Comparison of ENCODE assay signal across 18 cellular contexts in the genomic region with DNA sequence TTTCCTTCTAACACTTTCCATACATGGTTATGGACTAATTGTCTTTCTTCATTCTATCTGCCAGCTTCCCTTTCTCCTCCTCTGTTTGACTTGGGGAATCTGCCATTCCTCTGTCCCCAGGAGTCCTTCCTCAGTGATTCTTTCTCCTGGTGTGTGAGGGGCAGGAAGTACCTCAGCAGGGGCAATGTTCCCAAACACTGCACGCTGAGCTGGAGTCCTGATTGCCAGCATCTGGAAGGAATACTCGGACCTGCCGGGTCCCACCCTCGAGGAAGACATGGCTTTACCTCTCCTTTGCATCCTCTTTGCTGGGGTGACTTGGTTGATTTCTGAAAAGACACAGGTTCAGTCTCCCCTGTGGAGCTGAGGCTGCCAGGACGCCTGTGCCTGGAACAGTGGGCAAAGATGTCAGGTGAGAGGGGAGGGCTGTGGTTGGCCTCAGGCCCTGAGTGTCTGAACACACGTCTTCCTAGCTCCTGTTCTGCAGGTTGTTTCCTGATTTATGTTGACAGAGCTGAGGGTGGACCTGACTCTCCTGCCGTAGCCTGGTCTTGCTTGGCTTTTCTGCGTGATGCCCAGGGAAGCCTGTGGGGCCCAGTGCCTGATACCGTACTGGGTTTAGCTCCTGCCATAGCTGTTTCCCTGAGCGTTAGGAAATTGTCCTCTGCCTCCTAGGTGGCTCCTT. TPM values are rescaled to one million over a fixed set of nuclear protein-coding genes. Genes with fewer than 3 reads are reported as not detected.
DNase-seq lines count a peak whose midpoint lies in the region; ATAC-seq, FAIRE-seq and TF ChIP-seq lines count a peak whose summit lies in the region.
"Had no signal": no experiment of that assay in that cellular context is flagged by ENCODE, and none has a peak within 500 bp of the region (broad histone marks: within the 10 kb centered on the region; RNA-seq: fewer than 3 reads in every experiment).

No MANE protein-coding gene starts in this region.

- H3K4me3 Mint-ChIP-seq in CD8-positive, alpha-beta memory T cell: peak overlapping the region in 2 of 7 donors; percentile 10 to 27
- peak overlapping the region; percentile 5 to 69 for H3K4me3 Mint-ChIP-seq in H9
- H3K4me3 Mint-ChIP-seq in naive thymus-derived CD4-positive, alpha-beta T cell: no peak overlapping the region

- TF ChIP-seq CTCF in H9 (conservative IDR thresholded peaks at IDR 0.05): no peak
- TF ChIP-seq CTCF in K562 (IDR thresholded peaks at IDR 0.05 in 2 of 3, conservative IDR thresholded peaks at IDR 0.05 in 1 of 3; ENCODE audit: insufficient read depth in 2 of 3, low read depth in 1 of 3, low read length in 3 of 3): no peak
- TF ChIP-seq CTCF in psoas muscle (IDR thresholded peaks at IDR 0.05): no peak

- H2BK120ac ChIP-seq in H9 (ENCODE audit: low read depth, low read length, poor library complexity, severe bottlenecking): no peak overlapping the region
- H2BK120ac ChIP-seq in trophoblast cell (ENCODE audit: insufficient read depth, low read length, poor library complexity): no peak overlapping the region

- H4K8ac ChIP-seq in H9 (replicated peaks; ENCODE audit: insufficient read length, low read depth, low read length) (no peak overlapping the region), trophoblast cell (ENCODE audit: low read depth, low read length) (no peak overlapping the region)

- no peak for DNase-seq in CD8-positive, alpha-beta memory T cell
- peak; percentile 62 for DNase-seq in H9
- no peak for DNase-seq in K562 (ENCODE audit: extremely low read depth in 1 of 4, low spot score in 3 of 4)
- DNase-seq in naive thymus-derived CD4-positive, alpha-beta T cell: no peak
- no peak for DNase-seq in trophoblast cell
- DNase-seq in psoas muscle: no peak
- DNase-seq: activated effector memory CD4-positive, alpha-beta T cell treated with Interleukin-2 at 50 U/mL for 16 hours; EL; GM23248; hippocampal formation; NCI-H2107; NCI-H774; nucleus accumbens; stimulated activated naive CD4-positive, alpha-beta T cell treated with Interleukin-2 at 50 U/mL for 16 hours; T1000 had no signal

- H3K79me1 ChIP-seq in H9 (ENCODE audit: insufficient read depth, low read depth, low read length, poor library complexity, severe bottlenecking): no peaks in the 10 kb centered on the region
- peaks cover 5% of the 10 kb centered on the region for H3K79me1 ChIP-seq in trophoblast cell (ENCODE audit: low read length)

- H4K91ac ChIP-seq in H9 (ENCODE audit: insufficient read length, low read depth, low read length) (no peak overlapping the region), trophoblast cell (ENCODE audit: low read depth, low read length) (no peak overlapping the region)

- BruUV-seq in K562 (replicated peaks; lab: Mats Ljungman, UMichigan): no TSS peak

- in situ Hi-C loops in K562 (cut with MboI): no loop called here

- H3K79me2 ChIP-seq in H9 (ENCODE audit: insufficient read depth, low read length): peaks cover 9% of the 10 kb centered on the region; the same call in 1 of the 2 replicates
- peaks cover 47% of the 10 kb centered on the region for H3K79me2 ChIP-seq in K562 (ENCODE audit: control insufficient read depth, insufficient read depth, low read length)
- peaks cover 8% of the 10 kb centered on the region for H3K79me2 ChIP-seq in trophoblast cell (ENCODE audit: control insufficient read depth, insufficient read depth, low read length, poor library complexity)

- no peaks in the 10 kb centered on the region for H3K9me3 ChIP-seq in CD8-positive, alpha-beta memory T cell (ENCODE audit: low read length)
- H3K9me3 ChIP-seq in H9 (ENCODE audit: control insufficient read depth, low read depth, low read length) (no peaks in the 10 kb centered on the region), K562 (replicated peaks; ENCODE audit: control insufficient read depth, insufficient read depth, low read depth, low read length) (no peaks in the 10 kb centered on the region), trophoblast cell (ENCODE audit: insufficient read depth, low read depth, low read length) (peaks cover 1% of the 10 kb centered on the region), psoas muscle (no peaks in the 10 kb centered on the region)
- H3K9me3 ChIP-seq in naive thymus-derived CD4-positive, alpha-beta T cell (ENCODE audit: control insufficient read depth in 2 of 3, low read length in 3 of 3): no peaks in the 10 kb centered on the region

- no peak overlapping the region for H4K5ac ChIP-seq in H9 (ENCODE audit: insufficient read length, low read depth, low read length)

- no peak overlapping the region for H3K4ac ChIP-seq in H9 (ENCODE audit: low read depth, low read length)
- no peak overlapping the region for H3K4ac ChIP-seq in trophoblast cell (ENCODE audit: low read depth, low read length)

- H3K27ac Mint-ChIP-seq in CD8-positive, alpha-beta memory T cell: peak overlapping the region in 5 of 8 donors; percentile 15 to 82 (median 60)
- peak overlapping the region; percentile 76 to 92 (median 91) for H3K27ac Mint-ChIP-seq in H9
- peak overlapping the region in 5 of 9 donors; percentile 14 to 76 (median 63) for H3K27ac Mint-ChIP-seq in naive thymus-derived CD4-positive, alpha-beta T cell

- intact Hi-C loops in K562 (cut with micrococcal nuclease): no loop called here
- intact Hi-C loops in naive thymus-derived CD4-positive, alpha-beta T cell (cut with micrococcal nuclease): loop anchor here in 1 of 2 donors (10.0 kb wide), 1 partner anchor 214 kb away; the partner anchor contains the start of gene ZFTA
- intact Hi-C loops in psoas muscle (cut with DNase I): no loop called here

- H3K27ac ChIP-seq in CD8-positive, alpha-beta memory T cell (ENCODE audit: low read depth, low read length): no peak overlapping the region
- peak overlapping the region; percentile 5 for H3K27ac ChIP-seq in H9 (ENCODE audit: insufficient read length, low read depth, low read length)
- no peak overlapping the region for H3K27ac ChIP-seq in K562 (ENCODE audit: extremely low read depth, low read depth, low read length)
- no peak overlapping the region for H3K27ac ChIP-seq in naive thymus-derived CD4-positive, alpha-beta T cell (ENCODE audit: low read depth, low read length)
- H3K27ac ChIP-seq in trophoblast cell (ENCODE audit: low read depth, low read length): no peak overlapping the region
- H3K27ac ChIP-seq in psoas muscle: no peak overlapping the region
- H3K27ac ChIP-seq: C4-2B, GM23248 had no signal

- no peak overlapping the region for H3K23ac ChIP-seq in H9 (ENCODE audit: insufficient read length, low read depth, low read length)
- no peak overlapping the region for H3K23ac ChIP-seq in trophoblast cell (ENCODE audit: low read length)

- no peak for ATAC-seq in K562
- ATAC-seq in naive thymus-derived CD4-positive, alpha-beta T cell: no peak
- ATAC-seq in psoas muscle: no peak
- ATAC-seq in GM19324 (IDR thresholded peaks at IDR 0.05; ENCODE audit: low FRiP score, unreplicated experiment): no peak

- H3K36me3 Mint-ChIP-seq in CD8-positive, alpha-beta memory T cell: peaks cover 0 to 14% (median 3%) of the 10 kb centered on the region in 3 donors
- H3K36me3 Mint-ChIP-seq in H9 (ENCODE audit: insufficient read depth in 1 of 3, low read depth in 3 of 3): peaks cover 12 to 19% (median 14%) of the 10 kb centered on the region in 3 experiments
- H3K36me3 Mint-ChIP-seq in naive thymus-derived CD4-positive, alpha-beta T cell: peaks cover 0 to 12% (median 0%) of the 10 kb centered on the region in 5 donors

- H3K18ac ChIP-seq in H9 (ENCODE audit: insufficient read length, low read depth, low read length) (no peak overlapping the region), trophoblast cell (ENCODE audit: low read length) (no peak overlapping the region)

- H3K9me3 Mint-ChIP-seq in CD8-positive, alpha-beta memory T cell: no peaks in the 10 kb centered on the region
- peaks cover 3 to 5% of the 10 kb centered on the region in 2 experiments; a peak in 3 of 5 replicates for H3K9me3 Mint-ChIP-seq in H9
- H3K9me3 Mint-ChIP-seq in naive thymus-derived CD4-positive, alpha-beta T cell: no peaks in the 10 kb centered on the region

- WGBS in H9 (ENCODE audit: extremely low coverage, insufficient read length, low lambda C conversion rate): no CpG with 5 or more reads among the region's 10 CpGs
- WGBS in K562 (ENCODE audit: insufficient coverage, low coverage, missing lambda C conversion rate): 86% methylated on average over 10 of the region's 10 CpGs
- no CpG with 5 or more reads among the region's 10 CpGs for WGBS in trophoblast cell (ENCODE audit: extremely low coverage, insufficient coverage, insufficient read length)
- 64 to 74% (median 68%) methylated on average over 10 of the region's 10 CpGs for WGBS in psoas muscle, 3 donors

- no peak overlapping the region for H3K56ac ChIP-seq in H9 (ENCODE audit: insufficient read length, low read depth, low read length)

- no peak for TF ChIP-seq RAD21 in K562 (CRISPR knock-in tag; conservative IDR thresholded peaks at IDR 0.05 in 1 of 2, IDR thresholded peaks at IDR 0.05 in 1 of 2)

- H2BK20ac ChIP-seq in H9 (ENCODE audit: low read depth, low read length, poor library complexity, severe bottlenecking): no peak overlapping the region

- no peaks in the 10 kb centered on the region for H3K27me3 Mint-ChIP-seq in CD8-positive, alpha-beta memory T cell
- peaks cover 3% of the 10 kb centered on the region; the same call in 1 of the 2 replicates for H3K27me3 Mint-ChIP-seq in H9 (ENCODE audit: low read depth)
- no peaks in the 10 kb centered on the region for H3K27me3 Mint-ChIP-seq in naive thymus-derived CD4-positive, alpha-beta T cell

- FAIRE-seq in K562 (lab: Jason Lieb, UNC): no peak

- peaks cover 23 to 35% (median 25%) of the 10 kb centered on the region in 3 donors for H3K4me1 Mint-ChIP-seq in CD8-positive, alpha-beta memory T cell
- peaks cover 25 to 27% of the 10 kb centered on the region in 2 experiments for H3K4me1 Mint-ChIP-seq in H9
- peaks cover 12 to 33% (median 26%) of the 10 kb centered on the region in 7 donors for H3K4me1 Mint-ChIP-seq in naive thymus-derived CD4-positive, alpha-beta T cell

- H3K4me2 ChIP-seq in H9 (ENCODE audit: insufficient read depth, insufficient read length, low read length) (peak overlapping the region; percentile 6), K562 (ENCODE audit: insufficient read depth, low read length) (no peak overlapping the region), trophoblast cell (ENCODE audit: low read length) (no peak overlapping the region)

- H2BK5ac ChIP-seq in H9 (ENCODE audit: insufficient read length, low read length) (peak overlapping the region; percentile 11), trophoblast cell (ENCODE audit: low read depth, low read length, poor library complexity) (no peak overlapping the region)

- no peaks in the 10 kb centered on the region for H4K20me1 ChIP-seq in H9 (ENCODE audit: control insufficient read depth, insufficient read depth, insufficient read length)
- peaks cover 17% of the 10 kb centered on the region for H4K20me1 ChIP-seq in K562 (replicated peaks; ENCODE audit: control insufficient read depth, insufficient read depth, low read length)

- H3K27me3 ChIP-seq in CD8-positive, alpha-beta memory T cell (ENCODE audit: insufficient read depth, low read length, poor library complexity, severe bottlenecking): no peaks in the 10 kb centered on the region
- H3K27me3 ChIP-seq in H9 (ENCODE audit: insufficient read depth, low read length): no peaks in the 10 kb centered on the region
- no peaks in the 10 kb centered on the region for H3K27me3 ChIP-seq in K562 (ENCODE audit: control insufficient read depth in 2 of 2, insufficient read depth in 2 of 2, low read length in 2 of 2)
- H3K27me3 ChIP-seq in naive thymus-derived CD4-positive, alpha-beta T cell (ENCODE audit: control insufficient read depth in 2 of 2, insufficient read depth in 2 of 2, low read length in 2 of 2): no peaks in the 10 kb centered on the region
- no peaks in the 10 kb centered on the region for H3K27me3 ChIP-seq in trophoblast cell (ENCODE audit: insufficient read depth, low read length)
- H3K27me3 ChIP-seq in psoas muscle (ENCODE audit: insufficient read depth in 3 of 3, low read length in 2 of 3): no peaks in the 10 kb centered on the region

- no peak overlapping the region for H4K12ac ChIP-seq in trophoblast cell (ENCODE audit: low read depth, low read length)

- no peaks in the 10 kb centered on the region for H3K9me1 ChIP-seq in K562 (ENCODE audit: control insufficient read depth, insufficient read depth, low read length)

- H2BK12ac ChIP-seq in H9 (ENCODE audit: insufficient read length, low read depth, low read length) (no peak overlapping the region), trophoblast cell (ENCODE audit: low read length) (no peak overlapping the region)

- TF ChIP-seq POLR2A in K562 (conservative IDR thresholded peaks at IDR 0.05): no peak

- H3K9ac ChIP-seq in H9 (ENCODE audit: extremely low read depth, insufficient read length, low read length) (peak overlapping the region; percentile 5), K562 (ENCODE audit: insufficient read depth in 1 of 2, low read depth in 2 of 2, low read length in 2 of 2) (no peak overlapping the region), trophoblast cell (ENCODE audit: low read length) (no peak overlapping the region)
- H3K9ac ChIP-seq: GM23248 had no signal

- no peaks in the 10 kb centered on the region for H3K36me3 ChIP-seq in CD8-positive, alpha-beta memory T cell (ENCODE audit: insufficient read depth, low read length)
- peaks cover 29% of the 10 kb centered on the region for H3K36me3 ChIP-seq in K562 (ENCODE audit: control insufficient read depth, insufficient read depth, low read length)
- H3K36me3 ChIP-seq in naive thymus-derived CD4-positive, alpha-beta T cell (ENCODE audit: control insufficient read depth in 2 of 3, insufficient read depth in 3 of 3, low read length in 3 of 3): peaks cover 0 to 21% (median 0%) of the 10 kb centered on the region in 3 experiments
- H3K36me3 ChIP-seq in trophoblast cell (ENCODE audit: control insufficient read depth in 1 of 2, insufficient read depth in 2 of 2, low read length in 2 of 2): peaks cover 9 to 12% of the 10 kb centered on the region in 2 experiments
- peaks cover 0 to 19% of the 10 kb centered on the region in 2 donors for H3K36me3 ChIP-seq in psoas muscle (ENCODE audit: insufficient read depth in 1 of 2, low read depth in 1 of 2)

- CTCF ChIA-PET in CD8-positive, alpha-beta memory T cell (lab: Charles Lee): interaction anchor here (0.5 to 1.5 kb wide), 4 partner anchors 22 to 442 kb away, joined by 3 to 5 read pairs (median 3); no protein-coding TSS in a partner anchor
- CTCF ChIA-PET in K562 (lab: Yijun Ruan, JAX; ENCODE audit: low intra/inter-chr PET ratio): no interaction called here
- CTCF ChIA-PET in naive thymus-derived CD4-positive, alpha-beta T cell (lab: Charles Lee): no interaction called here

- peaks cover 13% of the 10 kb centered on the region for H3K4me1 ChIP-seq in CD8-positive, alpha-beta memory T cell (ENCODE audit: insufficient read depth, low read length)
- H3K4me1 ChIP-seq in H9 (ENCODE audit: insufficient read depth, low read length) (peaks cover 11% of the 10 kb centered on the region; the same call in 1 of the 2 replicates), K562 (replicated peaks in 1 of 2; ENCODE audit: control insufficient read depth in 2 of 2, insufficient read depth in 2 of 2, low read length in 2 of 2) (peaks cover 10 to 32% of the 10 kb centered on the region in 2 experiments; a peak in 4 of 5 replicates), trophoblast cell (ENCODE audit: control insufficient read depth in 1 of 2, insufficient read depth in 2 of 2, low read length in 2 of 2) (peaks cover 8 to 9% of the 10 kb centered on the region in 2 experiments), psoas muscle (peaks cover 18% of the 10 kb centered on the region)
- peaks cover 10 to 11% of the 10 kb centered on the region in 2 donors for H3K4me1 ChIP-seq in naive thymus-derived CD4-positive, alpha-beta T cell (ENCODE audit: control insufficient read depth in 2 of 2, insufficient read depth in 2 of 2, low read length in 2 of 2)

- TF ChIP-seq EP300 in K562 (IDR thresholded peaks at IDR 0.05; ENCODE audit: low read length): no peak

- H3K4me3 ChIP-seq in CD8-positive, alpha-beta memory T cell (ENCODE audit: low read length): no peak overlapping the region
- H3K4me3 ChIP-seq in K562 (no peak overlapping the region), trophoblast cell (ENCODE audit: low read depth, low read length) (no peak overlapping the region), psoas muscle (no peak overlapping the region)
- H3K4me3 ChIP-seq in naive thymus-derived CD4-positive, alpha-beta T cell (ENCODE audit: low read length): no peak overlapping the region
- H3K4me3 ChIP-seq: GM23248, lung had no signal

- no peak overlapping the region for H2BK15ac ChIP-seq in H9 (ENCODE audit: low read depth, low read length)

- H2AK5ac ChIP-seq in H9 (ENCODE audit: insufficient read length, low read length) (no peak overlapping the region), trophoblast cell (ENCODE audit: low read length) (no peak overlapping the region)

- no peaks in the 10 kb centered on the region for H3K23me2 ChIP-seq in H9 (ENCODE audit: insufficient read length, low read depth, low read length, poor library complexity, severe bottlenecking)

- POLR2A ChIA-PET in CD8-positive, alpha-beta memory T cell (lab: Charles Lee): interaction anchor here (0.6 kb wide), 1 partner anchor 674 kb away, joined by 4 read pairs; no protein-coding TSS in a partner anchor
- POLR2A ChIA-PET in K562 (lab: Yijun Ruan, JAX): interaction anchor here (0.6 to 1.5 kb wide), 8 partner anchors 9 to 191 kb away, joined by 3 to 5 read pairs (median 3); no protein-coding TSS in a partner anchor
- POLR2A ChIA-PET in naive thymus-derived CD4-positive, alpha-beta T cell (lab: Charles Lee): interaction anchor here (0.6 to 1.4 kb wide), 2 partner anchors 12 to 17 kb away, joined by 3 to 4 read pairs; no protein-coding TSS in a partner anchor

- no peak overlapping the region for H3K14ac ChIP-seq in H9 (ENCODE audit: insufficient read depth, low read length)
- H3K14ac ChIP-seq in trophoblast cell (ENCODE audit: low read length): no peak overlapping the region

- no peak overlapping the region for H2AFZ ChIP-seq in H9 (ENCODE audit: low read length)
- H2AFZ ChIP-seq in K562 (ENCODE audit: low read depth, low read length): no peak overlapping the region
- no peak overlapping the region for H2AFZ ChIP-seq in trophoblast cell (ENCODE audit: insufficient read depth, low read length, poor library complexity)
- H2AFZ ChIP-seq: GM23248 had no signal

- no peak overlapping the region for H3T11ph ChIP-seq in H9 (ENCODE audit: low read length)

RNA-seq across cellular contexts. Expression of gene COX8A, which starts 4.3 kb away (rescaled TPM):
- 100 to 1,000 TPM; 373 to 424 TPM for total RNA-seq in CD8-positive, alpha-beta memory T cell
- 388 TPM for polyA plus RNA-seq in CD8-positive, alpha-beta memory T cell
- total RNA-seq in H9 (2021): 402 and 429 TPM in 2 replicates
- total RNA-seq in K562 (2011; cell fraction: chromatin; rRNA removed; ENCODE audit: low replicate concordance): 9.7 and 38.4 TPM in 2 replicates
- 114 and 127 TPM in 2 replicates for total RNA-seq in K562 (2011; cell fraction: nucleolus; rRNA removed)
- 87.0 and 112 TPM in 2 replicates for total RNA-seq in K562 (2011; cell fraction: nucleoplasm; rRNA removed)
- 924 and 1,130 TPM in 2 replicates for total RNA-seq in K562 (2014; rRNA removed)
- 313 and 412 TPM in 2 replicates for total RNA-seq in K562 (2014; rRNA removed; fragmentation: Illumina TruSeq; extraction: Trizol)
- 716 and 837 TPM in 2 replicates for total RNA-seq in K562 (2015; rRNA removed; fragmentation: Illumina TruSeq; extraction: Trizol)
- 746 and 750 TPM in 2 replicates for total RNA-seq in K562 (2021)
- 274 and 505 TPM in 2 replicates for polyA plus RNA-seq in K562 (2011; rRNA removed)
- 1,269 and 2,786 TPM in 2 replicates for polyA plus RNA-seq in K562 (2011; cell fraction: cytosol; rRNA removed)
- 589 and 595 TPM in 2 replicates for polyA plus RNA-seq in K562 (2011; cell fraction: nucleus; rRNA removed)
- polyA plus RNA-seq in K562 (2012): 943 and 1,390 TPM in 2 replicates
- polyA plus RNA-seq in K562 (2014; fragmentation: Illumina TruSeq; extraction: Trizol): 410 and 1,021 TPM in 2 replicates
- 100 to 1,000 TPM; 425 to 526 TPM for polyA plus RNA-seq in K562 (2014; fragmentation: Nextera tagmentation; extraction: Ambion mirVana)
- polyA plus RNA-seq in K562 (2014; rRNA removed): 1,206 and 1,380 TPM in 2 replicates
- 99.6 and 115 TPM in 2 replicates for polyA minus RNA-seq in K562 (2011; rRNA and poly(A)+ RNA removed)
- polyA minus RNA-seq in K562 (2011; cell fraction: cytosol; rRNA and poly(A)+ RNA removed): 329 and 553 TPM in 2 replicates
- polyA minus RNA-seq in K562 (2011; cell fraction: nucleus; rRNA and poly(A)+ RNA removed): 49.5 and 93.7 TPM in 2 replicates
- 100 to 1,000 TPM in 4 of 5 experiments, 10 to 100 TPM in 1; 90.9 to 363 (median 105) TPM for total RNA-seq in naive thymus-derived CD4-positive, alpha-beta T cell
- polyA plus RNA-seq in naive thymus-derived CD4-positive, alpha-beta T cell: 100 to 1,000 TPM; 360 to 375 TPM
- 385 and 425 TPM in 2 replicates for polyA plus RNA-seq in trophoblast cell (2013)
- total RNA-seq in psoas muscle: 100 to 1,000 TPM; 547 to 830 (median 614) TPM
- polyA plus RNA-seq in psoas muscle: 1,000 to 10,000 TPM; 1,239 to 1,847 (median 1,663) TPM

RNA-seq across cellular contexts. Expression of gene OTUB1, which starts 7.5 kb away (rescaled TPM):
- total RNA-seq in CD8-positive, alpha-beta memory T cell: 10 to 100 TPM; 75.8 to 85.0 TPM
- 135 TPM for polyA plus RNA-seq in CD8-positive, alpha-beta memory T cell
- total RNA-seq in H9 (2021) (114 TPM in 2 replicates), K562 (2014; rRNA removed) (63.7 and 73.3 TPM in 2 replicates), K562 (2014; rRNA removed; fragmentation: Illumina TruSeq; extraction: Trizol) (24.4 and 29.5 TPM in 2 replicates), K562 (2015; rRNA removed; fragmentation: Illumina TruSeq; extraction: Trizol) (37.6 and 39.9 TPM in 2 replicates), K562 (2021) (66.5 and 71.0 TPM in 2 replicates), psoas muscle (10 to 100 TPM; 39.4 to 47.8 (median 40.8) TPM)
- total RNA-seq in K562 (2011; cell fraction: chromatin; rRNA removed; ENCODE audit: low replicate concordance): 66.0 and 203 TPM in 2 replicates
- total RNA-seq in K562 (2011; cell fraction: nucleolus; rRNA removed): 146 and 161 TPM in 2 replicates
- total RNA-seq in K562 (2011; cell fraction: nucleoplasm; rRNA removed): 81.9 and 97.9 TPM in 2 replicates
- polyA plus RNA-seq in K562 (2011; rRNA removed) (66.1 and 90.0 TPM in 2 replicates), K562 (2014; fragmentation: Illumina TruSeq; extraction: Trizol) (58.4 and 76.3 TPM in 2 replicates), K562 (2014; fragmentation: Nextera tagmentation; extraction: Ambion mirVana) (100 to 1,000 TPM; 109 to 134 TPM), K562 (2014; rRNA removed) (95.3 and 104 TPM in 2 replicates), psoas muscle (10 to 100 TPM; 49.1 to 75.4 (median 72.7) TPM)
- 102 and 160 TPM in 2 replicates for polyA plus RNA-seq in K562 (2011; cell fraction: cytosol; rRNA removed)
- polyA plus RNA-seq in K562 (2011; cell fraction: nucleus; rRNA removed): 237 and 319 TPM in 2 replicates
- polyA plus RNA-seq in K562 (2012): 89.4 and 91.7 TPM in 2 replicates
- 27.2 and 36.0 TPM in 2 replicates for polyA minus RNA-seq in K562 (2011; rRNA and poly(A)+ RNA removed)
- polyA minus RNA-seq in K562 (2011; cell fraction: cytosol; rRNA and poly(A)+ RNA removed): 36.5 and 47.6 TPM in 2 replicates
- polyA minus RNA-seq in K562 (2011; cell fraction: nucleus; rRNA and poly(A)+ RNA removed): 30.8 and 38.3 TPM in 2 replicates
- 10 to 100 TPM; 59.4 to 99.0 (median 72.5) TPM for total RNA-seq in naive thymus-derived CD4-positive, alpha-beta T cell
- polyA plus RNA-seq in naive thymus-derived CD4-positive, alpha-beta T cell: 100 to 1,000 TPM; 117 to 125 TPM
- polyA plus RNA-seq in trophoblast cell (2013): 88.2 and 91.1 TPM in 2 replicates

RNA-seq across cellular contexts. Expression of gene NAA40, which starts 39.9 kb away (rescaled TPM):
- total RNA-seq in CD8-positive, alpha-beta memory T cell: 10 to 100 TPM; 20.2 to 26.2 TPM
- polyA plus RNA-seq in CD8-positive, alpha-beta memory T cell: 15.9 TPM
- total RNA-seq in H9 (2021) (43.9 and 44.4 TPM in 2 replicates), K562 (2014; rRNA removed) (14.7 and 20.1 TPM in 2 replicates), K562 (2014; rRNA removed; fragmentation: Illumina TruSeq; extraction: Trizol) (21.2 and 23.1 TPM in 2 replicates), K562 (2015; rRNA removed; fragmentation: Illumina TruSeq; extraction: Trizol) (26.6 and 27.4 TPM in 2 replicates), K562 (2021) (33.5 and 35.8 TPM in 2 replicates), psoas muscle (10 to 100 TPM in 1 of 4 donors, 1 to 10 TPM in 3; 5.4 to 13.7 (median 7.8) TPM)
- total RNA-seq in K562 (2011; cell fraction: chromatin; rRNA removed; ENCODE audit: low replicate concordance): 108 and 212 TPM in 2 replicates
- total RNA-seq in K562 (2011; cell fraction: nucleolus; rRNA removed): 99.7 and 104 TPM in 2 replicates
- total RNA-seq in K562 (2011; cell fraction: nucleoplasm; rRNA removed): 94.1 and 96.0 TPM in 2 replicates
- polyA plus RNA-seq in K562 (2011; rRNA removed) (23.1 and 26.0 TPM in 2 replicates), K562 (2014; fragmentation: Illumina TruSeq; extraction: Trizol) (38.7 and 39.0 TPM in 2 replicates), K562 (2014; fragmentation: Nextera tagmentation; extraction: Ambion mirVana) (10 to 100 TPM in 1 of 2 experiments, 1 to 10 TPM in 1; 6.2 to 11.0 TPM), K562 (2014; rRNA removed) (35.1 and 35.5 TPM in 2 replicates), psoas muscle (10 to 100 TPM in 1 of 3 donors, 1 to 10 TPM in 2; 4.6 to 10.5 (median 7.6) TPM)
- polyA plus RNA-seq in K562 (2011; cell fraction: cytosol; rRNA removed): 19.7 and 21.3 TPM in 2 replicates
- polyA plus RNA-seq in K562 (2011; cell fraction: nucleus; rRNA removed): 54.7 and 72.6 TPM in 2 replicates
- 21.4 and 22.6 TPM in 2 replicates for polyA plus RNA-seq in K562 (2012)
- polyA minus RNA-seq in K562 (2011; rRNA and poly(A)+ RNA removed): 15.7 and 16.2 TPM in 2 replicates
- polyA minus RNA-seq in K562 (2011; cell fraction: cytosol; rRNA and poly(A)+ RNA removed): 7.6 and 10.0 TPM in 2 replicates
- 16.0 and 23.3 TPM in 2 replicates for polyA minus RNA-seq in K562 (2011; cell fraction: nucleus; rRNA and poly(A)+ RNA removed)
- 10 to 100 TPM; 21.0 to 39.8 (median 24.8) TPM for total RNA-seq in naive thymus-derived CD4-positive, alpha-beta T cell
- 10 to 100 TPM in 1 of 2 donors, 1 to 10 TPM in 1; 5.1 to 10.3 TPM for polyA plus RNA-seq in naive thymus-derived CD4-positive, alpha-beta T cell
- polyA plus RNA-seq in trophoblast cell (2013): 12.0 and 12.4 TPM in 2 replicates

RNA-seq across cellular contexts. Expression of gene FLRT1, which starts 57.0 kb away (rescaled TPM):
- total RNA-seq in CD8-positive, alpha-beta memory T cell: not detected
- polyA plus RNA-seq in CD8-positive, alpha-beta memory T cell: not detected
- total RNA-seq in H9 (2021) (0.24 and 0.31 TPM in 2 replicates), K562 (2014; rRNA removed) (not detected in 2 replicates), K562 (2014; rRNA removed; fragmentation: Illumina TruSeq; extraction: Trizol) (not detected in 2 replicates), K562 (2015; rRNA removed; fragmentation: Illumina TruSeq; extraction: Trizol) (not detected in 2 replicates), K562 (2021) (not detected in 2 replicates), psoas muscle (under 1 TPM in 3 of 4 donors, not detected in 1; 0.08 to 0.10 (median 0.08) TPM)
- total RNA-seq in K562 (2011; cell fraction: chromatin; rRNA removed; ENCODE audit: low replicate concordance): not detected in 2 replicates
- total RNA-seq in K562 (2011; cell fraction: nucleolus; rRNA removed): not detected in 2 replicates
- total RNA-seq in K562 (2011; cell fraction: nucleoplasm; rRNA removed): not detected in 2 replicates
- polyA plus RNA-seq in K562 (2011; rRNA removed) (not detected in 2 replicates), K562 (2014; fragmentation: Illumina TruSeq; extraction: Trizol) (not detected in 2 replicates), K562 (2014; fragmentation: Nextera tagmentation; extraction: Ambion mirVana) (not detected), K562 (2014; rRNA removed) (not detected in 2 replicates), psoas muscle (under 1 TPM in 2 of 3 donors, not detected in 1; 0.03 to 0.05 TPM)
- polyA plus RNA-seq in K562 (2011; cell fraction: cytosol; rRNA removed): not detected in 2 replicates
- not detected in 2 replicates for polyA plus RNA-seq in K562 (2011; cell fraction: nucleus; rRNA removed)
- 0.14 and 0.75 TPM in 2 replicates for polyA plus RNA-seq in K562 (2012)
- polyA minus RNA-seq in K562 (2011; rRNA and poly(A)+ RNA removed): not detected in 2 replicates
- polyA minus RNA-seq in K562 (2011; cell fraction: cytosol; rRNA and poly(A)+ RNA removed): not detected in 2 replicates
- not detected in 2 replicates for polyA minus RNA-seq in K562 (2011; cell fraction: nucleus; rRNA and poly(A)+ RNA removed)
- total RNA-seq in naive thymus-derived CD4-positive, alpha-beta T cell: not detected
- polyA plus RNA-seq in naive thymus-derived CD4-positive, alpha-beta T cell: under 1 TPM; 0.05 to 0.12 TPM
- polyA plus RNA-seq in trophoblast cell (2013): 0.03 TPM in 2 replicates

Comparison
In these comparisons a context has a peak if more than half of its experiments do, and no peak if none do; other contexts are left out.
1. H3K4me3 Mint-ChIP-seq: peak in H9 (2 of 2); none in naive thymus-derived CD4-positive, alpha-beta T cell (0 of 10).
2. Peak in every context shown above with its lines, with median percentiles within 50 percentile points of each other: H3K27ac Mint-ChIP-seq.